Comparison of ENCODE assay signal across 26 cellular contexts in genomic region chr20:824916-825315, GRCh38. TPM values are rescaled to one million over a fixed set of nuclear protein-coding genes. Genes with fewer than 3 reads are reported as not detected.
A peak's percentile ranks its signal among the peaks of the same experiment; 100 is the strongest.
DNase-seq lines count a peak whose midpoint lies in the region; ATAC-seq and TF ChIP-seq lines count a peak whose summit lies in the region.
"Had no signal": no experiment of that assay in that cellular context is flagged by ENCODE, and none has a peak within 500 bp of the region (broad histone marks: within the 10 kb centered on the region; RNA-seq: fewer than 3 reads in every experiment).

No MANE protein-coding gene starts in this region.

- no peak overlapping the region for H3K27ac ChIP-seq in transverse colon
- H3K27ac ChIP-seq: 22Rv1, PC-9, SJCRH30 had no signal

- no peaks in the 10 kb centered on the region for H3K9me3 ChIP-seq in transverse colon
- H3K9me3 ChIP-seq: SJCRH30 had no signal

- no peak for TF ChIP-seq POLR2A in transverse colon (IDR thresholded peaks at IDR 0.05)

- peaks cover 9% of the 10 kb centered on the region for H3K4me1 Mint-ChIP-seq in activated CD4-positive, alpha-beta T cell treated with anti-CD3 and anti-CD28 coated beads, Interleukin-2, amount 10 ng/mL, durations not matched to agents 24 days and 14 days
- no peaks in the 10 kb centered on the region for H3K4me1 Mint-ChIP-seq in chondrocyte (ENCODE audit: low read depth)

- intact Hi-C loops in activated CD4-positive, alpha-beta T cell treated with anti-CD3 and anti-CD28 coated beads, Interleukin-2, amount 10 ng/mL, durations not matched to agents 24 days and 14 days (cut with micrococcal nuclease), result loop anchor here (5.0 kb wide), 1 partner anchor 32 kb away; no protein-coding TSS in a partner anchor
- intact Hi-C loops in sciatic nerve (cut with DNase I) (loop anchor here (5.0 kb wide), 1 partner anchor 132 kb away; no protein-coding TSS in a partner anchor), transverse colon (cut with DNase I; ENCODE audit: low total_unique reads) (no loop called here)

- H3K27ac Mint-ChIP-seq in activated CD4-positive, alpha-beta T cell treated with anti-CD3 and anti-CD28 coated beads, Interleukin-2, amount 10 ng/mL, durations not matched to agents 24 days and 14 days, result peak overlapping the region; percentile 25
- no peak overlapping the region for H3K27ac Mint-ChIP-seq in chondrocyte (ENCODE audit: unreplicated experiment)
- H3K27ac Mint-ChIP-seq: B cell, GM23338, H9 had no signal

- ATAC-seq in sciatic nerve, result no peak
- ATAC-seq: GM23338, Right ventricle myocardium inferior had no signal

- no peak overlapping the region for H3K4me3 ChIP-seq in transverse colon
- H3K4me3 ChIP-seq: GM23338, PC-9, SJCRH30 had no signal

- DNase-seq in activated CD4-positive, alpha-beta T cell treated with anti-CD3 and anti-CD28 coated beads, Interleukin-2, amount 10 ng/mL, durations not matched to agents 24 days and 14 days, result no peak
- no peak for DNase-seq in activated CD4-positive, alpha-beta T cell treated with anti-CD3 and anti-CD28 coated beads, Interleukin-2, amount 50 U/mL, for 4 hours
- DNase-seq in chondrocyte (ENCODE audit: low spot score) (peak; percentile 57), sciatic nerve (ENCODE audit: low spot score) (peak; percentile 13), transverse colon (peak; percentile 1), NOMO-1 (lab: John Stamatoyannopoulos, UW; ENCODE audit: unreplicated experiment in 2 of 2) (no peak), GDM1 (lab: John Stamatoyannopoulos, UW) (no peak), NCI-H446 treated with DMSO at 0.1 percent for 48 hours (lab: John Stamatoyannopoulos, UW) (no peak)
- DNase-seq: DMS153, DND-41, H9, Karpas-422, NCI-H1105 treated with DMSO at 0.1 percent for 48 hours, NCI-H146, NCI-H1930, NCI-H2107, NCI-H524 treated with DMSO at 0.1 percent for 48 hours, NCI-H774, PC-9, SJCRH30 had no signal

- H3K36me3 Mint-ChIP-seq in activated CD4-positive, alpha-beta T cell treated with anti-CD3 and anti-CD28 coated beads, Interleukin-2, amount 10 ng/mL, durations not matched to agents 24 days and 14 days (ENCODE audit: low read depth), result no peaks in the 10 kb centered on the region
- no peaks in the 10 kb centered on the region for H3K36me3 Mint-ChIP-seq in chondrocyte (ENCODE audit: low read depth)

- no peaks in the 10 kb centered on the region for H3K9me3 Mint-ChIP-seq in activated CD4-positive, alpha-beta T cell treated with anti-CD3 and anti-CD28 coated beads, Interleukin-2, amount 10 ng/mL, durations not matched to agents 24 days and 14 days
- H3K9me3 Mint-ChIP-seq in chondrocyte (ENCODE audit: low read depth), result no peaks in the 10 kb centered on the region
- H3K9me3 Mint-ChIP-seq: GM23338, H9 had no signal

- no peaks in the 10 kb centered on the region for H3K27me3 ChIP-seq in transverse colon
- H3K27me3 ChIP-seq: SJCRH30 had no signal

- H3K4me1 ChIP-seq in transverse colon, result peaks cover 0 to 8% (median 0%) of the 10 kb centered on the region in 4 donors
- H3K4me1 ChIP-seq: SJCRH30 had no signal

- WGBS in transverse colon (ENCODE audit: low coverage in 1 of 2), 2 donors, result 79 to 83% methylated on average over 1 to 4 of the region's 4 CpGs

- H3K36me3 ChIP-seq in transverse colon, result no peaks in the 10 kb centered on the region
- H3K36me3 ChIP-seq: SJCRH30 had no signal

- no peak for TF ChIP-seq CTCF in chondrocyte (IDR thresholded peaks at IDR 0.05)
- no peak for TF ChIP-seq CTCF in transverse colon (IDR thresholded peaks at IDR 0.05)

- H3K27me3 Mint-ChIP-seq in activated CD4-positive, alpha-beta T cell treated with anti-CD3 and anti-CD28 coated beads, Interleukin-2, amount 10 ng/mL, durations not matched to agents 24 days and 14 days, result no peaks in the 10 kb centered on the region
- peaks cover 6% of the 10 kb centered on the region for H3K27me3 Mint-ChIP-seq in chondrocyte (ENCODE audit: low read depth)

- in situ Hi-C loops in transverse colon (cut with MboI; ENCODE audit: low pct_ligation_motif_present in 1 of 4, low pct_unique_long_range_greater_than_20kb in 1 of 4, low sequenced_read_pairs in 3 of 4), result loop anchor here (25.0 kb wide), 2 partner anchors 287 to 387 kb away; partner anchors contain the start of genes C20orf202 (in 2 of the 4) and PSMF1 (in 2 of the 4)

- no peak overlapping the region for H3K4me3 Mint-ChIP-seq in activated CD4-positive, alpha-beta T cell treated with anti-CD3 and anti-CD28 coated beads, Interleukin-2, amount 10 ng/mL, durations not matched to agents 24 days and 14 days
- H3K4me3 Mint-ChIP-seq in chondrocyte (ENCODE audit: unreplicated experiment), result no peak overlapping the region
- H3K4me3 Mint-ChIP-seq: B cell, GM23338, H9 had no signal

- no peak for TF ChIP-seq EP300 in transverse colon (IDR thresholded peaks at IDR 0.05; ENCODE audit: low read depth)

RNA-seq across cellular contexts. Expression of gene FAM110A, which starts 8.6 kb away (rescaled TPM):
- total RNA-seq in activated CD4-positive, alpha-beta T cell treated with anti-CD3 and anti-CD28 coated beads, Interleukin-2, amount 10 ng/mL, durations not matched to agents 24 days and 14 days, result 13.3 and 15.4 TPM in 2 replicates
- total RNA-seq in chondrocyte (2.0 to 2.6 TPM (median 2.4 TPM) in 3 replicates), sciatic nerve (4.2 TPM), transverse colon (10 to 100 TPM in 1 of 4 donors, 1 to 10 TPM in 3; 4.0 to 14.6 (median 6.9) TPM)

RNA-seq across cellular contexts. Expression of gene SLC52A3, which starts 56.6 kb away (rescaled TPM):
- not detected in 2 replicates for total RNA-seq in activated CD4-positive, alpha-beta T cell treated with anti-CD3 and anti-CD28 coated beads, Interleukin-2, amount 10 ng/mL, durations not matched to agents 24 days and 14 days
- total RNA-seq in chondrocyte, result not detected in 3 replicates
- total RNA-seq in sciatic nerve, result 1.4 TPM
- total RNA-seq in transverse colon, result 10 to 100 TPM in 3 of 4 donors, 1 to 10 TPM in 1; 7.2 to 35.9 (median 15.3) TPM
- total RNA-seq: B cell, HepG2, RPMI7951, SJCRH30 had no signal

Comparison
In these comparisons a context has a peak if more than half of its experiments do, and no peak if none do; other contexts are left out.
1. DNase-seq: peak in chondrocyte (single experiment), sciatic nerve (single experiment) and transverse colon (single experiment); none in activated CD4-positive, alpha-beta T cell treated with anti-CD3 and anti-CD28 coated beads, Interleukin-2, amount 10 ng/mL, durations not matched to agents 24 days and 14 days (single experiment), activated CD4-positive, alpha-beta T cell treated with anti-CD3 and anti-CD28 coated beads, Interleukin-2, amount 50 U/mL, for 4 hours (0 of 2), NOMO-1 (0 of 2), GDM1 (single experiment) and NCI-H446 treated with DMSO at 0.1 percent for 48 hours (single experiment).